In genomic region chr6:134983823-134984222, GRCh38 we compare ENCODE assay signal across 16 cellular contexts. TPM values are rescaled to one million over a fixed set of nuclear protein-coding genes. Genes with fewer than 3 reads are reported as not detected.
DNase-seq lines count a peak whose midpoint lies in the region; ATAC-seq, FAIRE-seq and TF ChIP-seq lines count a peak whose summit lies in the region.
"Had no signal": no experiment of that assay in that cellular context is flagged by ENCODE, and none has a peak within 500 bp of the region (broad histone marks: within the 10 kb centered on the region; RNA-seq: fewer than 3 reads in every experiment).

No MANE protein-coding gene starts in this region.

- no peaks in the 10 kb centered on the region for H3K79me2 ChIP-seq in keratinocyte (ENCODE audit: control insufficient read depth, insufficient read depth, low read length)

- H3K27ac Mint-ChIP-seq in T-helper 2 cell treated with Interferon-gamma antibody and Interleukin-4, amounts not matched to agents 5 μg/mL and 100 μg/mL, for 36 hours = peak overlapping the region; percentile 17
- H3K27ac Mint-ChIP-seq in stimulated activated naive CD8-positive, alpha-beta T cell treated with anti-CD3 and anti-CD28 coated beads, Interleukin-15, amount 100 ng/mL, for 72 hours = no peak overlapping the region

- H3K27me3 Mint-ChIP-seq in T-helper 2 cell treated with Interferon-gamma antibody and Interleukin-4, amounts not matched to agents 5 μg/mL and 100 μg/mL, for 36 hours (ENCODE audit: low read depth) = no peaks in the 10 kb centered on the region
- H3K27me3 Mint-ChIP-seq in stimulated activated naive CD8-positive, alpha-beta T cell treated with anti-CD3 and anti-CD28 coated beads, Interleukin-15, amount 100 ng/mL, for 72 hours = no peaks in the 10 kb centered on the region
- H3K27me3 Mint-ChIP-seq: CD8-positive, alpha-beta memory T cell had no signal

- no peak overlapping the region for H3K9ac ChIP-seq in keratinocyte (ENCODE audit: control insufficient read depth, extremely low read depth, insufficient read depth, low read length)

- peak; percentile 3 for ATAC-seq in stimulated activated naive CD8-positive, alpha-beta T cell treated with anti-CD3 and anti-CD28 coated beads, Interleukin-15, amount 100 ng/mL, for 72 hours
- ATAC-seq in stimulated activated naive CD8-positive, alpha-beta T cell treated with anti-CD3 and anti-CD28 coated beads, Interleukin-15, Interleukin-2, amounts not matched to agents 100 U/mL and 50 U/mL, for 24 hours = no peak
- ATAC-seq: K562 had no signal

- H3K4me2 ChIP-seq in keratinocyte (ENCODE audit: control insufficient read depth, extremely low read depth, insufficient read depth, low read depth, low read length) = no peak overlapping the region

- dilution Hi-C loops in keratinocyte (cut with MboI; ENCODE audit: extremely low pct_ligation_motif_present, low sequenced_read_pairs) = no loop called here

- POLR2A ChIA-PET in RWPE1 (lab: Yijun Ruan, JAX; ENCODE audit: low non-redundant PET) = no interaction called here

- H3K9me1 ChIP-seq in keratinocyte (ENCODE audit: control insufficient read depth, extremely low read depth, insufficient read depth, low read length) = no peaks in the 10 kb centered on the region

- peaks cover 7% of the 10 kb centered on the region for H3K9me3 Mint-ChIP-seq in T-helper 2 cell treated with Interferon-gamma antibody and Interleukin-4, amounts not matched to agents 5 μg/mL and 100 μg/mL, for 36 hours
- peaks cover 0 to 6% of the 10 kb centered on the region in 2 donors for H3K9me3 Mint-ChIP-seq in stimulated activated naive CD8-positive, alpha-beta T cell treated with anti-CD3 and anti-CD28 coated beads, Interleukin-15, amount 100 ng/mL, for 72 hours
- H3K9me3 Mint-ChIP-seq: CD8-positive, alpha-beta memory T cell had no signal

- H3K4me3 Mint-ChIP-seq in T-helper 2 cell treated with Interferon-gamma antibody and Interleukin-4, amounts not matched to agents 5 μg/mL and 100 μg/mL, for 36 hours = no peak overlapping the region
- no peak overlapping the region for H3K4me3 Mint-ChIP-seq in stimulated activated naive CD8-positive, alpha-beta T cell treated with anti-CD3 and anti-CD28 coated beads, Interleukin-15, amount 100 ng/mL, for 72 hours
- H3K4me3 Mint-ChIP-seq: CD8-positive, alpha-beta memory T cell had no signal

- H3K36me3 Mint-ChIP-seq in T-helper 2 cell treated with Interferon-gamma antibody and Interleukin-4, amounts not matched to agents 5 μg/mL and 100 μg/mL, for 36 hours (ENCODE audit: low read depth) = peaks cover 47% of the 10 kb centered on the region

- FAIRE-seq in keratinocyte (lab: Jason Lieb, UNC) = peak; percentile 69
- FAIRE-seq: H54, K562 had no signal

- DNase-seq in T-helper 2 cell treated with Interferon-gamma antibody and Interleukin-4, amounts not matched to agents 5 μg/mL and 100 μg/mL, for 36 hours (ENCODE audit: low spot score) = no peak
- no peak for DNase-seq in T-helper 2 cell
- DNase-seq in stimulated activated naive CD8-positive, alpha-beta T cell treated with anti-CD3 and anti-CD28 coated beads, Interleukin-15, amount 100 ng/mL, for 72 hours = no peak
- DNase-seq in stimulated activated naive CD8-positive, alpha-beta T cell treated with anti-CD3 and anti-CD28 coated beads, Interleukin-15, Interleukin-2, amounts not matched to agents 100 U/mL and 50 U/mL, for 24 hours = no peak
- no peak for DNase-seq in keratinocyte (ENCODE audit: low read depth, low spot score)
- no peak for DNase-seq in COLO668 (lab: John Stamatoyannopoulos, UW; ENCODE audit: unreplicated experiment)
- no peak for DNase-seq in RWPE1 (ENCODE audit: low spot score)
- DNase-seq in activated effector memory CD4-positive, alpha-beta T cell treated with anti-CD3 and anti-CD28 coated beads, Interleukin-2, amount 50 U/mL, for 16 hours = no peak
- DNase-seq: CD8-positive, alpha-beta memory T cell; NCI-H1048; NCI-H2227 treated with DMSO at 0.1 percent for 48 hours; NCI-H524 treated with DMSO at 0.1 percent for 48 hours had no signal

- no peak overlapping the region for H3K4me3 ChIP-seq in keratinocyte (ENCODE audit: control insufficient read depth in 2 of 3, extremely low read depth in 1 of 3, insufficient read depth in 2 of 3, low read depth in 1 of 3, low read length in 3 of 3)
- H3K4me3 ChIP-seq: K562 had no signal

- TF ChIP-seq CTCF in keratinocyte (optimal IDR thresholded peaks at IDR 0.05 in 1 of 3, IDR thresholded peaks at IDR 0.05 in 1 of 3, conservative IDR thresholded peaks at IDR 0.05 in 1 of 3; ENCODE audit: extremely low read depth in 1 of 3, insufficient read depth in 2 of 3, low read length in 3 of 3) (no peak), RWPE1 (conservative IDR thresholded peaks at IDR 0.05; ENCODE audit: low read depth) (no peak)

- H3K36me3 ChIP-seq in keratinocyte (ENCODE audit: control insufficient read depth in 2 of 2, extremely low read depth in 1 of 2, insufficient read depth in 2 of 2, low read length in 2 of 2) = peaks cover 3 to 16% of the 10 kb centered on the region in 2 experiments

- H3K4me1 ChIP-seq in keratinocyte (ENCODE audit: control insufficient read depth, extremely low read depth, insufficient read depth, low read length) = peaks cover 14% of the 10 kb centered on the region

- H4K20me1 ChIP-seq in keratinocyte (ENCODE audit: control insufficient read depth, extremely low read depth, insufficient read depth, low read length) = no peaks in the 10 kb centered on the region

- CTCF ChIA-PET in RWPE1 (lab: Yijun Ruan, JAX) = no interaction called here

- no peak overlapping the region for H2AFZ ChIP-seq in keratinocyte (ENCODE audit: control insufficient read depth, low read length)

- no peaks in the 10 kb centered on the region for H3K27me3 ChIP-seq in keratinocyte (ENCODE audit: control insufficient read depth, extremely low read depth, insufficient read depth, low read length)

- H3K9me3 ChIP-seq in keratinocyte (ENCODE audit: control insufficient read depth, low read depth, low read length) = no peaks in the 10 kb centered on the region

- H3K4me1 Mint-ChIP-seq in T-helper 2 cell treated with Interferon-gamma antibody and Interleukin-4, amounts not matched to agents 5 μg/mL and 100 μg/mL, for 36 hours (ENCODE audit: low read depth) = peaks cover 57% of the 10 kb centered on the region
- H3K4me1 Mint-ChIP-seq in stimulated activated naive CD8-positive, alpha-beta T cell treated with anti-CD3 and anti-CD28 coated beads, Interleukin-15, amount 100 ng/mL, for 72 hours = peaks cover 40% of the 10 kb centered on the region

- no peak overlapping the region for H3K27ac ChIP-seq in keratinocyte (ENCODE audit: control insufficient read depth, insufficient read depth, low read length)
- H3K27ac ChIP-seq in RWPE1 = no peak overlapping the region
- H3K27ac ChIP-seq: 22Rv1, HL-60 had no signal

RNA-seq across cellular contexts. Expression of gene ALDH8A1, which starts 33.9 kb away (rescaled TPM):
- polyA plus RNA-seq in keratinocyte = 0.15 to 0.66 TPM (median 0.62 TPM) in 3 replicates
- polyA plus RNA-seq in keratinocyte (2011; ENCODE audit: low read depth) = 0.69 TPM
- polyA plus RNA-seq in keratinocyte (2011; cell fraction: cytosol; rRNA removed) = 0.13 and 0.21 TPM in 2 replicates
- polyA plus RNA-seq in keratinocyte (2011; cell fraction: nucleus; rRNA removed) = 2.2 and 3.7 TPM in 2 replicates
- 0.08 and 2.6 TPM in 2 replicates for polyA plus RNA-seq in keratinocyte (2012; ENCODE audit: low replicate concordance)
- polyA minus RNA-seq in keratinocyte = 0.69 to 8.5 TPM (median 1.7 TPM) in 3 replicates
- not detected for polyA minus RNA-seq in keratinocyte (2011; cell fraction: cytosol; rRNA and poly(A)+ RNA removed)
- 9.6 and 10.5 TPM in 2 replicates for polyA minus RNA-seq in keratinocyte (2011; cell fraction: nucleus; rRNA and poly(A)+ RNA removed)
